In genomic region chr2:67436221-67436620, GRCh38 we compare ENCODE assay signal across 1 cellular context.
TF ChIP-seq lines count a peak whose summit lies in the region.

No MANE protein-coding gene starts in this region.

TF ChIP-seq in WTC11, 78 proteins besides CTCF, POLR2A, EP300 and RAD21 (continued from another document):
- TF ChIP-seq ZNF512 (CRISPR knock-in tag; IDR thresholded peaks at IDR 0.05; ENCODE audit: borderline replicate concordance) = no peak
- no peak for TF ChIP-seq ZSCAN18 (CRISPR knock-in tag; IDR thresholded peaks at IDR 0.05)
- no peak for TF ChIP-seq EMX1 (CRISPR knock-in tag; IDR thresholded peaks at IDR 0.05)
- no peak for TF ChIP-seq ZBTB43 (CRISPR knock-in tag; IDR thresholded peaks at IDR 0.05)
- TF ChIP-seq PRRX2 (CRISPR knock-in tag; IDR thresholded peaks at IDR 0.05) = no peak
- no peak for TF ChIP-seq NR2C2 (CRISPR knock-in tag; IDR thresholded peaks at IDR 0.05)
- TF ChIP-seq PREB (CRISPR knock-in tag; IDR thresholded peaks at IDR 0.05; ENCODE audit: borderline replicate concordance) = no peak
- no peak for TF ChIP-seq ZMAT4 (CRISPR knock-in tag; IDR thresholded peaks at IDR 0.05)
- TF ChIP-seq FOXJ3 (CRISPR knock-in tag; IDR thresholded peaks at IDR 0.05; ENCODE audit: borderline replicate concordance) = no peak
TF ChIP-seq in WTC11: peak in this region for 0.
